ENCODE assay signal across 14 cellular contexts in the genomic region with DNA sequence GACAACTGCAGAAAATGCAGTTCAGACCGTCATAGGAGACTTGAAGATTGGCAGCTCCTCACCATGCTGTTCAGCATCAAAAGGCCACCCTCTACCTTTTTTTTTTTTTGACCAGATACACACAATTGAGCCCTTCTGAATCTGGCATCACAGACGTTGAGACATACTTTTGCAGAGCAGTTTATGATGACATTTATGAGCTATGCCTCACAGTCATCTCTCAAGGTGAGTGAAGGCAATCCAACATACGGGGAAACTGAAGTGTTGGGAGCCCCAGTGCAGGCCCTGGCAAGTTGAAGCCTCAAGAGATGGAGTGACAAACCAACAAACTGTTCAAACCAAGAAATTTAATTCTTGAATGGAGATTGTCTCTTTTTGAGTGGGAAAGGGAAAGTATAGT.
A peak's percentile ranks its signal among the peaks of the same experiment; 100 is the strongest.
DNase-seq lines count a peak whose midpoint lies in the region; ATAC-seq and TF ChIP-seq lines count a peak whose summit lies in the region.
"Had no signal": no experiment of that assay in that cellular context is flagged by ENCODE, and none has a peak within 500 bp of the region (broad histone marks: within the 10 kb centered on the region; RNA-seq: fewer than 3 reads in every experiment).

No MANE protein-coding gene starts in this region.

- DNase-seq in GM23338 (ENCODE audit: low spot score) (no peak), RWPE2 (ENCODE audit: low spot score) (no peak), esophagus squamous epithelium (lab: John Stamatoyannopoulos, UW) (no peak), smooth muscle cell (lab: John Stamatoyannopoulos, UW; ENCODE audit: unreplicated experiment) (no peak), NCI-H1092 (lab: John Stamatoyannopoulos, UW) (no peak)
- DNase-seq in natural killer cell treated with Interleukin-12 subunit alpha and Interleukin-12 subunit beta and Interleukin-15 and Interleukin-18, amount 100 ng/mL, for 72 hours (ENCODE audit: low spot score): no peak
- DNase-seq: ACHN; Calu3; CD4-positive, alpha-beta T cell; DMS 273 treated with DMSO at 0.1 percent for 48 hours; IMR-90 had no signal

- H3K36me3 ChIP-seq in GM23338 (ENCODE audit: insufficient read depth) (no peaks in the 10 kb centered on the region), RWPE2 (ENCODE audit: low read depth) (no peaks in the 10 kb centered on the region), esophagus squamous epithelium (no peaks in the 10 kb centered on the region), smooth muscle cell (ENCODE audit: low read depth) (no peaks in the 10 kb centered on the region)
- H3K36me3 ChIP-seq: BLaER1 treated with 17β-estradiol and CSF1 and Interleukin-3, amounts not matched to agents 10 nM and 100 nM had no signal

- H3F3A ChIP-seq in GM23338 (replicated peaks; ENCODE audit: low read depth) (no peaks in the 10 kb centered on the region), smooth muscle cell (ENCODE audit: low read depth) (no peaks in the 10 kb centered on the region)

- H3K36me3 Mint-ChIP-seq in GM23338 (ENCODE audit: low read depth): no peaks in the 10 kb centered on the region
- H3K36me3 Mint-ChIP-seq in natural killer cell treated with Interleukin-12 subunit alpha and Interleukin-12 subunit beta and Interleukin-15 and Interleukin-18, amount 100 ng/mL, for 72 hours: no peaks in the 10 kb centered on the region

- peaks cover 2% of the 10 kb centered on the region for H3K27me3 Mint-ChIP-seq in GM23338 (ENCODE audit: insufficient read depth, low read depth, poor library complexity)
- H3K27me3 Mint-ChIP-seq in natural killer cell treated with Interleukin-12 subunit alpha and Interleukin-12 subunit beta and Interleukin-15 and Interleukin-18, amount 100 ng/mL, for 72 hours: peaks cover 29 to 38% of the 10 kb centered on the region in 2 donors

- no peaks in the 10 kb centered on the region for H3K9me2 ChIP-seq in GM23338 (ENCODE audit: insufficient read depth)

- H3K27me3 ChIP-seq in GM23338 (ENCODE audit: insufficient read depth): no peaks in the 10 kb centered on the region
- peaks cover 2% of the 10 kb centered on the region for H3K27me3 ChIP-seq in RWPE2 (ENCODE audit: insufficient read depth, poor library complexity, severe bottlenecking)
- peaks cover 0 to 14% (median 0%) of the 10 kb centered on the region in 4 donors for H3K27me3 ChIP-seq in esophagus squamous epithelium
- H3K27me3 ChIP-seq in smooth muscle cell (ENCODE audit: low read depth): no peaks in the 10 kb centered on the region
- H3K27me3 ChIP-seq: BLaER1 treated with 17β-estradiol and CSF1 and Interleukin-3, amounts not matched to agents 10 nM and 100 nM had no signal

- no peak for ATAC-seq in GM23338
- ATAC-seq in RWPE2 (ENCODE audit: low read depth): peak; percentile 45; the same call in 1 of the 3 replicates
- no peak for ATAC-seq in natural killer cell treated with Interleukin-12 subunit alpha and Interleukin-12 subunit beta and Interleukin-15 and Interleukin-18, amount 100 ng/mL, for 72 hours
- ATAC-seq in HG03095 (IDR thresholded peaks at IDR 0.05; ENCODE audit: unreplicated experiment): no peak
- ATAC-seq: HCT116 had no signal

- H3K9ac ChIP-seq in smooth muscle cell (ENCODE audit: low read depth): no peak overlapping the region
- H3K9ac ChIP-seq: BLaER1 treated with 17β-estradiol and CSF1 and Interleukin-3, amounts not matched to agents 10 nM and 100 nM had no signal

- H3K27ac Mint-ChIP-seq in GM23338: no peak overlapping the region
- no peak overlapping the region for H3K27ac Mint-ChIP-seq in natural killer cell treated with Interleukin-12 subunit alpha and Interleukin-12 subunit beta and Interleukin-15 and Interleukin-18, amount 100 ng/mL, for 72 hours
- H3K27ac Mint-ChIP-seq: CD4-positive, alpha-beta T cell had no signal

- H3K9me3 Mint-ChIP-seq in GM23338: no peaks in the 10 kb centered on the region
- no peaks in the 10 kb centered on the region for H3K9me3 Mint-ChIP-seq in natural killer cell treated with Interleukin-12 subunit alpha and Interleukin-12 subunit beta and Interleukin-15 and Interleukin-18, amount 100 ng/mL, for 72 hours
- H3K9me3 Mint-ChIP-seq: CD4-positive, alpha-beta T cell had no signal

- H3K79me2 ChIP-seq in GM23338 (replicated peaks; ENCODE audit: insufficient read depth) (no peaks in the 10 kb centered on the region), smooth muscle cell (ENCODE audit: low read depth) (no peaks in the 10 kb centered on the region)

- H3K4me3 ChIP-seq in GM23338 (0 out of 2 replicates have a peak overlapping the region, but pooled peaks have one; percentile 12), RWPE2 (ENCODE audit: severe bottlenecking) (no peak overlapping the region), esophagus squamous epithelium (no peak overlapping the region), smooth muscle cell (no peak overlapping the region)
- H3K4me3 ChIP-seq: BLaER1 treated with 17β-estradiol and CSF1 and Interleukin-3, amounts not matched to agents 10 nM and 100 nM had no signal

- H3K4me2 ChIP-seq in GM23338 (peak overlapping the region; percentile 13; the same call in 1 of the 2 replicates), smooth muscle cell (no peak overlapping the region)
- H3K4me2 ChIP-seq: BLaER1 treated with 17β-estradiol and CSF1 and Interleukin-3, amounts not matched to agents 10 nM and 100 nM had no signal

- H3K9me3 ChIP-seq in RWPE2 (ENCODE audit: severe bottlenecking) (no peaks in the 10 kb centered on the region), esophagus squamous epithelium (no peaks in the 10 kb centered on the region), smooth muscle cell (replicated peaks; ENCODE audit: low read depth) (no peaks in the 10 kb centered on the region)
- H3K9me3 ChIP-seq: BLaER1 treated with 17β-estradiol and CSF1 and Interleukin-3, amounts not matched to agents 10 nM and 100 nM had no signal

- no peak overlapping the region for H3K4me3 Mint-ChIP-seq in GM23338
- no peak overlapping the region for H3K4me3 Mint-ChIP-seq in natural killer cell treated with Interleukin-12 subunit alpha and Interleukin-12 subunit beta and Interleukin-15 and Interleukin-18, amount 100 ng/mL, for 72 hours
- H3K4me3 Mint-ChIP-seq: CD4-positive, alpha-beta T cell had no signal

- 51 to 58% methylated on average over 3 of the region's 3 CpGs for WGBS in esophagus squamous epithelium, 2 donors
- WGBS in smooth muscle cell (ENCODE audit: low lambda C conversion rate): 59% methylated on average over 3 of the region's 3 CpGs

- H4K20me1 ChIP-seq in GM23338 (replicated peaks; ENCODE audit: insufficient read depth) (no peaks in the 10 kb centered on the region), smooth muscle cell (ENCODE audit: low read depth) (no peaks in the 10 kb centered on the region)
- H4K20me1 ChIP-seq: BLaER1 treated with 17β-estradiol and CSF1 and Interleukin-3, amounts not matched to agents 10 nM and 100 nM had no signal

- H3K4me1 Mint-ChIP-seq in GM23338: peaks cover 18% of the 10 kb centered on the region
- H3K4me1 Mint-ChIP-seq in natural killer cell treated with Interleukin-12 subunit alpha and Interleukin-12 subunit beta and Interleukin-15 and Interleukin-18, amount 100 ng/mL, for 72 hours (ENCODE audit: low read depth in 2 of 2): no peaks in the 10 kb centered on the region

- H2AFZ ChIP-seq in GM23338 (peak overlapping the region; percentile 60; the same call in 1 of the 2 replicates), smooth muscle cell (ENCODE audit: low read depth) (no peak overlapping the region)

- H3K27ac ChIP-seq in GM23338 (ENCODE audit: low read depth): no peak overlapping the region
- no peak overlapping the region for H3K27ac ChIP-seq in RWPE2 (ENCODE audit: poor library complexity, severe bottlenecking)
- H3K27ac ChIP-seq in esophagus squamous epithelium: peak overlapping the region in 3 of 4 donors; percentile 33 to 78 (median 74)
- H3K27ac ChIP-seq in smooth muscle cell (ENCODE audit: low read depth): peak overlapping the region; percentile 6
- H3K27ac ChIP-seq: BLaER1 treated with 17β-estradiol and CSF1 and Interleukin-3, amounts not matched to agents 10 nM and 100 nM had no signal

- TF ChIP-seq POLR2A in esophagus squamous epithelium (IDR thresholded peaks at IDR 0.05): no peak

- TF ChIP-seq CTCF in GM23338 (conservative IDR thresholded peaks at IDR 0.05; ENCODE audit: low read depth in 2 of 2) (no peak), RWPE2 (IDR thresholded peaks at IDR 0.05; ENCODE audit: poor library complexity, severe bottlenecking) (no peak), esophagus squamous epithelium (IDR thresholded peaks at IDR 0.05) (no peak), smooth muscle cell (IDR thresholded peaks at IDR 0.05; ENCODE audit: borderline replicate concordance, insufficient read depth, poor library complexity, severe bottlenecking) (no peak)

- H3K4me1 ChIP-seq in GM23338 (ENCODE audit: insufficient read depth): peaks cover 25% of the 10 kb centered on the region
- H3K4me1 ChIP-seq in RWPE2 (ENCODE audit: insufficient read depth, poor library complexity, severe bottlenecking): no peaks in the 10 kb centered on the region
- H3K4me1 ChIP-seq in esophagus squamous epithelium: peaks cover 0 to 22% (median 0%) of the 10 kb centered on the region in 3 donors
- H3K4me1 ChIP-seq in smooth muscle cell (ENCODE audit: low read depth): no peaks in the 10 kb centered on the region
- H3K4me1 ChIP-seq: BLaER1 treated with 17β-estradiol and CSF1 and Interleukin-3, amounts not matched to agents 10 nM and 100 nM had no signal

- intact Hi-C loops in esophagus squamous epithelium (cut with DNase I): no loop called here

TF ChIP-seq in GM23338, 12 proteins besides CTCF, POLR2A, EP300 and RAD21 (continues in another document):
- no peak for TF ChIP-seq ZNF114 (CRISPR knock-in tag; IDR thresholded peaks at IDR 0.05)
- TF ChIP-seq ZNF331 (CRISPR knock-in tag; IDR thresholded peaks at IDR 0.05; ENCODE audit: low read depth): no peak
- no peak for TF ChIP-seq POLR2AphosphoS5 (IDR thresholded peaks at IDR 0.05; ENCODE audit: low read depth)

Comparison
In these comparisons a context has a peak if more than half of its experiments do, and no peak if none do; other contexts are left out.
1. H3K27ac ChIP-seq: peak in esophagus squamous epithelium (3 of 4) and smooth muscle cell (single experiment); none in GM23338 (single experiment) and RWPE2 (single experiment).